Comparison of ENCODE assay signal across 8 cellular contexts in the genomic region with DNA sequence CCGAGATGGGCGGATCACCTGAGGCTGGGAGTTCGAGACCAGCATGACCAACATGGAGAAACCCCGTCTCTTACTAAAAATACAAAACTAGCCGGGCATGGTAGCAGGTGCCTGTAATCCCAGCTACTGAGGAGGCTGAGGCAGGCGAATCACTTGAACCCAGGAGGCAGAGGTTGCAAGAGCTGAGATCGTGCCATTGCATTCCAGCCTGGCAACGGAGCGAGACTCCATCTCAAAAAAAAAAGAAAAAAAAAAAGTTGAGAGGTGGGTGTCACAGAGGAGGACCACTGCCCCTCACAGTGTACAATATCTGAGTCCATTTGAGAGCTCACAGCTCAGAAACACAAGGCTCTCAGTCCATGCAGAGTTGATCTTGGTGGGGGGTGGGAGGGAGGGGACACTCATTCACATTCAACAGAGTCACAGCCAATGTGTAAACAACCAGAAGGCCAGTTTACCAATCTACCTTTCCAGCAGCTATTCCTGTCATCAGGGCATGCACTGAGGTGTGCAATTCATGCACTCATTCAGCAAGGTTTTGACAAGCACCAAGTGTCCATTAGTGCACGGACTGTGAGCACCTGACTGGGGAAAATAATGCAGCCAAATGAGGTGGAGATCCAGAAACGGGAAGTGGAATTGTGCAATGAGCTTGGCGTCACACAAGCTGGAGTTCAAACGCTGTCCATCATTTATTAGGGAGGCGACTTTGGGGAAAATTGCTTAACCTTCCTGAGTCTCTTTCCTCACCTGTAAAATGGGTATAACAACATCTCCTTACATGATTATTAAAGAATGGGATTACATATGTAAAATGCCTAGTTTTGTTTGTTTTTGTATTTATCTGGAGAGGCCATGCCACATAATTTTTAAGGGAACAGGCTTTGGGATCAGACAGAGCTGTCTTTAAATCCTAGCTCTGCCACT. TPM values are rescaled to one million over a fixed set of nuclear protein-coding genes. Genes with fewer than 3 reads are reported as not detected.
DNase-seq lines count a peak whose midpoint lies in the region; ATAC-seq, FAIRE-seq and TF ChIP-seq lines count a peak whose summit lies in the region.

No MANE protein-coding gene starts in this region.

- WGBS in small intestine, 3 donors: 63 to 69% (median 68%) methylated on average over 14 of the region's 14 CpGs
- 72 to 73% (median 73%) methylated on average over 14 of the region's 14 CpGs for WGBS in psoas muscle, 3 donors

- TF ChIP-seq CTCF in epithelial cell of proximal tubule (conservative IDR thresholded peaks at IDR 0.05; ENCODE audit: low read depth, low read length) (no peak), psoas muscle (IDR thresholded peaks at IDR 0.05) (no peak), colonic mucosa (IDR thresholded peaks at IDR 0.05) (no peak)

- no peak for FAIRE-seq in small intestine (lab: Jason Lieb, UNC)

- DNase-seq in NCI-H2196 (lab: John Stamatoyannopoulos, UW; ENCODE audit: unreplicated experiment): peak; percentile 19
- DNase-seq in NCI-H2196 treated with DMSO at 0.1 percent for 48 hours (lab: John Stamatoyannopoulos, UW; ENCODE audit: unreplicated experiment): no peak
- DNase-seq in NCI-H748 (lab: John Stamatoyannopoulos, UW; ENCODE audit: unreplicated experiment): peak; percentile 48
- peak; percentile 84 for DNase-seq in epithelial cell of proximal tubule (ENCODE audit: low read depth)
- peak; percentile 44 for DNase-seq in small intestine
- no peak for DNase-seq in psoas muscle
- DNase-seq in colonic mucosa: no peak

- H3K27me3 ChIP-seq in small intestine (ENCODE audit: control insufficient read depth in 2 of 2, insufficient read depth in 2 of 2, low read length in 2 of 2) (no peaks in the 10 kb centered on the region), psoas muscle (ENCODE audit: insufficient read depth in 3 of 3, low read length in 2 of 3) (no peaks in the 10 kb centered on the region), colonic mucosa (no peaks in the 10 kb centered on the region)

- H3K27ac ChIP-seq in small intestine (ENCODE audit: low read depth in 1 of 2, low read length in 1 of 2) (no peak overlapping the region), psoas muscle (no peak overlapping the region), colonic mucosa (no peak overlapping the region)

- H3K9me3 ChIP-seq in small intestine (ENCODE audit: control insufficient read depth, low read depth) (no peaks in the 10 kb centered on the region), psoas muscle (no peaks in the 10 kb centered on the region), colonic mucosa (no peaks in the 10 kb centered on the region)

- intact Hi-C loops in psoas muscle (cut with DNase I) (no loop called here), colonic mucosa (cut with DNase I) (loop anchor here (10.0 kb wide), 1 partner anchor 55 kb away; a partner anchor contains a TSS)

- no peaks in the 10 kb centered on the region for H3K36me3 ChIP-seq in small intestine (ENCODE audit: control insufficient read depth in 2 of 2, insufficient read depth in 2 of 2, low read length in 2 of 2)
- H3K36me3 ChIP-seq in psoas muscle (ENCODE audit: insufficient read depth in 1 of 2, low read depth in 1 of 2): no peaks in the 10 kb centered on the region
- H3K36me3 ChIP-seq in colonic mucosa: no peaks in the 10 kb centered on the region

- no peak overlapping the region for H3K4me3 ChIP-seq in epithelial cell of proximal tubule (ENCODE audit: low read depth, low read length)
- no peak overlapping the region for H3K4me3 ChIP-seq in small intestine (ENCODE audit: low read depth in 1 of 2, low read length in 2 of 2)
- no peak overlapping the region for H3K4me3 ChIP-seq in psoas muscle
- no peak overlapping the region for H3K4me3 ChIP-seq in colonic mucosa

- ATAC-seq in psoas muscle (no peak), GM19035 (IDR thresholded peaks at IDR 0.05; ENCODE audit: unreplicated experiment) (no peak)

- H3K4me1 ChIP-seq in small intestine (ENCODE audit: control insufficient read depth in 2 of 2, insufficient read depth in 1 of 2, low read depth in 1 of 2, low read length in 1 of 2): no peaks in the 10 kb centered on the region
- peaks cover 13% of the 10 kb centered on the region for H3K4me1 ChIP-seq in psoas muscle
- no peaks in the 10 kb centered on the region for H3K4me1 ChIP-seq in colonic mucosa

- no peak overlapping the region for H3K9ac ChIP-seq in colonic mucosa (ENCODE audit: low read depth in 2 of 2, low read length in 2 of 2)

RNA-seq across cellular contexts. Expression of a gene that starts 4.4 kb away (rescaled TPM):
- 187 and 238 TPM in 2 replicates for total RNA-seq in epithelial cell of proximal tubule
- 100 to 1,000 TPM in 1 of 3 donors, 10 to 100 TPM in 2; 80.5 to 148 (median 82.3) TPM for polyA plus RNA-seq in small intestine
- total RNA-seq in psoas muscle: 100 to 1,000 TPM; 222 to 535 (median 414) TPM
- polyA plus RNA-seq in psoas muscle: 100 to 1,000 TPM; 163 to 381 (median 354) TPM
- 100 to 1,000 TPM; 169 to 265 TPM for total RNA-seq in colonic mucosa

RNA-seq across cellular contexts. Expression of a gene that starts 55.5 kb away (rescaled TPM):
- total RNA-seq in epithelial cell of proximal tubule: 47.5 and 59.3 TPM in 2 replicates
- 10 to 100 TPM; 37.7 to 67.8 (median 62.4) TPM for polyA plus RNA-seq in small intestine
- total RNA-seq in psoas muscle: 10 to 100 TPM; 56.0 to 75.9 (median 66.7) TPM
- 10 to 100 TPM; 46.1 to 89.2 (median 53.5) TPM for polyA plus RNA-seq in psoas muscle
- total RNA-seq in colonic mucosa: 10 to 100 TPM; 52.5 to 63.6 TPM

Comparison
In these comparisons a context has a peak if more than half of its experiments do, and no peak if none do; other contexts are left out.
1. DNase-seq: peak in NCI-H2196 (single experiment), NCI-H748 (single experiment), epithelial cell of proximal tubule (single experiment) and small intestine (single experiment); none in NCI-H2196 treated with DMSO at 0.1 percent for 48 hours (single experiment), psoas muscle (0 of 2) and colonic mucosa (single experiment).